Comparison of ENCODE assay signal across 11 cellular contexts in genomic region chr7:47501406-47501805, GRCh38.
DNase-seq lines count a peak whose midpoint lies in the region; ATAC-seq and TF ChIP-seq lines count a peak whose summit lies in the region.
"Had no signal": no experiment of that assay in that cellular context is flagged by ENCODE, and none has a peak within 500 bp of the region (broad histone marks: within the 10 kb centered on the region; RNA-seq: fewer than 3 reads in every experiment).

No MANE protein-coding gene starts in this region.

- 65 to 77% (median 71%) methylated on average over 11 of the region's 11 CpGs for WGBS in psoas muscle, 3 donors

- H3K9ac ChIP-seq in BLaER1 = 0 out of 2 replicates have a peak overlapping the region, but pooled peaks have one; percentile 22

- peaks cover 19% of the 10 kb centered on the region for H3K36me3 ChIP-seq in BLaER1
- no peaks in the 10 kb centered on the region for H3K36me3 ChIP-seq in psoas muscle (ENCODE audit: insufficient read depth in 1 of 2, low read depth in 1 of 2)

- DNase-seq in RPMI7951 (ENCODE audit: low read depth) = peak; percentile 95
- peak; percentile 98 for DNase-seq in fibroblast of villous mesenchyme (ENCODE audit: low read depth)
- DNase-seq in psoas muscle = peak in 1 of 2 donors; percentile 31
- no peak for DNase-seq in natural killer cell
- no peak for DNase-seq in activated CD8-positive, alpha-beta memory T cell treated with anti-CD3 and anti-CD28 coated beads, Interleukin-2, amount 50 U/mL, for 48 hours
- DNase-seq: activated B cell treated with CpG ODN at 0.5 μM for 24 hours, NCI-H2029 had no signal

- H3K4me1 ChIP-seq in BLaER1 (peaks cover 85% of the 10 kb centered on the region), psoas muscle (peaks cover 26% of the 10 kb centered on the region)

- peaks cover 0 to 4% of the 10 kb centered on the region in 2 donors for H3K27me3 Mint-ChIP-seq in natural killer cell (ENCODE audit: low read depth in 2 of 2)
- H3K27me3 Mint-ChIP-seq in activated T-helper 17 cell treated with anti-CD3 and anti-CD28 coated beads, Interleukin-2, amount 50 U/mL, for 72 hours = peaks cover 3% of the 10 kb centered on the region
- H3K27me3 Mint-ChIP-seq: activated B cell treated with CpG ODN at 0.5 μM for 24 hours had no signal

- no peak overlapping the region for H3K4me3 Mint-ChIP-seq in natural killer cell
- H3K4me3 Mint-ChIP-seq in activated T-helper 17 cell treated with anti-CD3 and anti-CD28 coated beads, Interleukin-2, amount 50 U/mL, for 72 hours = no peak overlapping the region
- H3K4me3 Mint-ChIP-seq: activated B cell treated with CpG ODN at 0.5 μM for 24 hours had no signal

- no peak overlapping the region for H3K27ac Mint-ChIP-seq in natural killer cell
- H3K27ac Mint-ChIP-seq in activated T-helper 17 cell treated with anti-CD3 and anti-CD28 coated beads, Interleukin-2, amount 50 U/mL, for 72 hours = no peak overlapping the region
- H3K27ac Mint-ChIP-seq: activated B cell treated with CpG ODN at 0.5 μM for 24 hours had no signal

- intact Hi-C loops in psoas muscle (cut with DNase I) (no loop called here), natural killer cell (cut with micrococcal nuclease) (no loop called here)

- H3K27ac ChIP-seq in BLaER1 = peak overlapping the region; percentile 62
- H3K27ac ChIP-seq in psoas muscle = no peak overlapping the region

- H3K4me3 ChIP-seq in BLaER1 (peak overlapping the region; percentile 36), fibroblast of villous mesenchyme (ENCODE audit: low read depth, low read length) (no peak overlapping the region), psoas muscle (no peak overlapping the region)
- H3K4me3 ChIP-seq: GM12878 had no signal

- no peaks in the 10 kb centered on the region for H3K27me3 ChIP-seq in BLaER1
- peaks cover 0 to 2% (median 0%) of the 10 kb centered on the region in 3 donors for H3K27me3 ChIP-seq in psoas muscle (ENCODE audit: insufficient read depth in 3 of 3, low read length in 2 of 3)

- H3K9me3 Mint-ChIP-seq in natural killer cell = no peaks in the 10 kb centered on the region
- H3K9me3 Mint-ChIP-seq in activated T-helper 17 cell treated with anti-CD3 and anti-CD28 coated beads, Interleukin-2, amount 50 U/mL, for 72 hours = no peaks in the 10 kb centered on the region
- H3K9me3 Mint-ChIP-seq: activated B cell treated with CpG ODN at 0.5 μM for 24 hours had no signal

- TF ChIP-seq CTCF in fibroblast of villous mesenchyme (IDR thresholded peaks at IDR 0.05; ENCODE audit: insufficient read depth, low read depth, low read length) (no peak), psoas muscle (IDR thresholded peaks at IDR 0.05) (no peak), natural killer cell (IDR thresholded peaks at IDR 0.05) (no peak)

- 0 out of 2 replicates have a peak, but pooled peaks cover 9% of the 10 kb centered on the region for H4K20me1 ChIP-seq in BLaER1

- peak overlapping the region; percentile 86 for H3K4me2 ChIP-seq in BLaER1

- H3K4me1 Mint-ChIP-seq in natural killer cell = peaks cover 7 to 9% of the 10 kb centered on the region in 2 donors
- peaks cover 5% of the 10 kb centered on the region for H3K4me1 Mint-ChIP-seq in activated T-helper 17 cell treated with anti-CD3 and anti-CD28 coated beads, Interleukin-2, amount 50 U/mL, for 72 hours

- ATAC-seq in psoas muscle (peak; percentile 20 to 44 (median 32)), GM18870 (IDR thresholded peaks at IDR 0.05; ENCODE audit: unreplicated experiment) (no peak), natural killer cell (no peak)
- no peak for ATAC-seq in activated T-helper 17 cell treated with anti-CD3 and anti-CD28 coated beads, Interleukin-2, amount 50 U/mL, for 72 hours (replicated peaks)
- ATAC-seq: GM12878 had no signal

- no peaks in the 10 kb centered on the region for H3K9me3 ChIP-seq in BLaER1
- H3K9me3 ChIP-seq in psoas muscle = no peaks in the 10 kb centered on the region

- H3K36me3 Mint-ChIP-seq in natural killer cell = no peaks in the 10 kb centered on the region
- H3K36me3 Mint-ChIP-seq in activated T-helper 17 cell treated with anti-CD3 and anti-CD28 coated beads, Interleukin-2, amount 50 U/mL, for 72 hours (ENCODE audit: low read depth) = no peaks in the 10 kb centered on the region

Comparison
In these comparisons a context has a peak if more than half of its experiments do, and no peak if none do; other contexts are left out.
1. DNase-seq: peak in RPMI7951 (single experiment) and fibroblast of villous mesenchyme (single experiment); none in natural killer cell (single experiment) and activated CD8-positive, alpha-beta memory T cell treated with anti-CD3 and anti-CD28 coated beads, Interleukin-2, amount 50 U/mL, for 48 hours (single experiment).
2. ATAC-seq: peak in psoas muscle (4 of 4); none in GM18870 (single experiment), natural killer cell (0 of 3) and activated T-helper 17 cell treated with anti-CD3 and anti-CD28 coated beads, Interleukin-2, amount 50 U/mL, for 72 hours (single experiment).